Comparison of ENCODE assay signal across 8 cellular contexts in the genomic region with DNA sequence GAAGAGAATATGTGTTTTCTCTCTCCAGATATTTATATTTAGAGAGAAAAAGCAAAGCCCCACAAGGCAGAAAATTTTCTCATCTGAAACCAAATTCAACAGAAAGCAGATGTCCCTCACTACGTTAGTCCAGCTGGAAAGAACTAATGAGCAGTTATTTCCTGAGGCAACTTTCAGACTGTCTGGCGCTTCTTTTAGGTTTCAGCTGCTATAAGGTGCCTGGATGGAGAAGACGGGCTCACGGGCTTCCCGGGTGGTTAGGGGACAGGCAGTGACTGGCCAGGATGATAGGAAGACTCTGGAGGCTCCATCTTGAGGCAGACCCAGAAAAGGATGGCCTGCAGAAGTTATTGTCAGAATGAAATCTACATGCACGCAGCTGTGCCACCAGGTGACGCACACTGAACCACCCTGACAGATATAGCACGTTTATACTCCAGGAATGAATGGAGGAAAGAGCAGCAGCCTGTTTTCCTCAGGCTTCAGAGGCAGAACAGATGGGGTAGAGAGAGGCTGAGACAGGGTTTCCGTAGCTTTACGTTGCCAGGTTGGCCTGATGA. TPM values are rescaled to one million over a fixed set of nuclear protein-coding genes. Genes with fewer than 3 reads are reported as not detected.
DNase-seq lines count a peak whose midpoint lies in the region; ATAC-seq and TF ChIP-seq lines count a peak whose summit lies in the region.

No MANE protein-coding gene starts in this region.

- H3K36me3 Mint-ChIP-seq in glutamatergic neuron (ENCODE audit: unreplicated experiment) = peaks cover 6% of the 10 kb centered on the region

- no peaks in the 10 kb centered on the region for H3K9me3 ChIP-seq in WERI-Rb-1 (ENCODE audit: severe bottlenecking)

- peak overlapping the region; percentile 17 for H3K4me3 Mint-ChIP-seq in glutamatergic neuron (ENCODE audit: unreplicated experiment)

- DNase-seq in GM03348 (ENCODE audit: low spot score) (peak; percentile 15), NCI-H2171 treated with DMSO at 0.1 percent for 48 hours (lab: John Stamatoyannopoulos, UW) (peak; percentile 92), glutamatergic neuron (no peak), DMS79 (lab: John Stamatoyannopoulos, UW) (no peak), activated gamma-delta T cell treated with Interleukin-2 at 50 U/mL for 16 hours (no peak), WERI-Rb-1 (no peak), Kasumi-1 (lab: John Stamatoyannopoulos, UW) (no peak)

- ATAC-seq in GM21360 (IDR thresholded peaks at IDR 0.05; ENCODE audit: unreplicated experiment) = peak; percentile 76

- no peaks in the 10 kb centered on the region for H3K9me3 Mint-ChIP-seq in glutamatergic neuron (ENCODE audit: unreplicated experiment)

- peaks cover 6% of the 10 kb centered on the region; the same call in 1 of the 2 replicates for H3K36me3 ChIP-seq in WERI-Rb-1

- peak overlapping the region; percentile 93 for H3K27ac Mint-ChIP-seq in glutamatergic neuron (ENCODE audit: unreplicated experiment)

- TF ChIP-seq CTCF in glutamatergic neuron (IDR thresholded peaks at IDR 0.05; ENCODE audit: partially characterized antibody, unreplicated experiment) = no peak
- TF ChIP-seq CTCF in WERI-Rb-1 (IDR thresholded peaks at IDR 0.05; ENCODE audit: low read depth, low read length) = no peak

- H3K27ac ChIP-seq in WERI-Rb-1 = no peak overlapping the region

- no peaks in the 10 kb centered on the region for H3K27me3 ChIP-seq in WERI-Rb-1 (ENCODE audit: insufficient read depth, low read depth, severe bottlenecking)

- peaks cover 23% of the 10 kb centered on the region for H3K4me1 Mint-ChIP-seq in glutamatergic neuron (ENCODE audit: low read depth, unreplicated experiment)

- H3K27me3 Mint-ChIP-seq in glutamatergic neuron (ENCODE audit: unreplicated experiment) = peaks cover 6% of the 10 kb centered on the region

- no peak overlapping the region for H3K4me3 ChIP-seq in WERI-Rb-1 (ENCODE audit: low read depth, low read length)

RNA-seq across cellular contexts. Expression of a gene that starts 50.7 kb away (rescaled TPM):
- total RNA-seq in glutamatergic neuron (ENCODE audit: unreplicated experiment) = 32.3 TPM

RNA-seq across cellular contexts. Expression of a gene that starts 54.7 kb away (rescaled TPM):
- total RNA-seq in glutamatergic neuron (ENCODE audit: unreplicated experiment) = 124 TPM

Comparison
In these comparisons a context has a peak if more than half of its experiments do, and no peak if none do; other contexts are left out.
1. DNase-seq: peak in GM03348 (single experiment) and NCI-H2171 treated with DMSO at 0.1 percent for 48 hours (single experiment); none in glutamatergic neuron (single experiment), DMS79 (single experiment), activated gamma-delta T cell treated with Interleukin-2 at 50 U/mL for 16 hours (single experiment), WERI-Rb-1 (single experiment) and Kasumi-1 (0 of 2).